Comparison of ENCODE assay signal across 8 cellular contexts in the genomic region with DNA sequence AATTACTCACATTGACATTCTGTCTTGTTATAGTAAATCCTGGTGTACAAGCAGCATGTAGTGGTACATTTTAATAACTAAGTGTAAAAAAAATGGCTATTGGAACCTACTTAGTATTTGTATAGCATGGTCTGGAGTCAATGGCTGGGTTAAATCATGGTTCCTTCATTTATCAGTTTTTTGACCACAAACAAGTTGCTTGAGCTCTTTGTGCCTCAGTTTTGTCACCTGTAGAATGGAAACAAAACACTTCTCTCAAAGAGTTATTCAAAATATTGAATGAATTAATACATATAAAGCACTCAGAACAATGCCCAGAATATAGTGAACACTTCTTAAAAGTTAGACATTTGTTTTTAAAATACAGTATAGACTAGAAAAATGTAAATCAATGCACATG.
"Had no signal": no experiment of that assay in that cellular context is flagged by ENCODE, and none has a peak within 500 bp of the region (broad histone marks: within the 10 kb centered on the region; RNA-seq: fewer than 3 reads in every experiment).

No MANE protein-coding gene starts in this region.

- H3K4me2 ChIP-seq: KMS-11 had no signal

- FAIRE-seq: HepG2, HTR-8/SVneo, K562 had no signal

- ATAC-seq: HepG2, K562 had no signal

- H3K27ac ChIP-seq: HL-60, KMS-11 had no signal

- H3K9ac ChIP-seq: KMS-11 had no signal

- H3K4me3 ChIP-seq: K562 had no signal

- DNase-seq: IMR-90, KBM-7, KG1 had no signal
